In genomic region chr2:61470965-61471904, GRCh38 we compare ENCODE assay signal across 1 cellular context.
A peak's percentile ranks its signal among the peaks of the same experiment; 100 is the strongest.
TF ChIP-seq lines count a peak whose summit lies in the region.

TSS of gene USP34 (minus strand) at chr2:61471087. CDS start at chr2:61470692, 395 bp downstream.

TF ChIP-seq in HepG2, 621 proteins besides CTCF, POLR2A, EP300 and RAD21 (continued from another document and continues in another):
- TF ChIP-seq BCL6 (CRISPR knock-in tag; IDR thresholded peaks at IDR 0.05) (peak; percentile 59), ATF5 (CRISPR knock-in tag; IDR thresholded peaks at IDR 0.05; ENCODE audit: low read depth) (peak; percentile 44; the same call in 1 of the 2 replicates), ZBTB2 (CRISPR knock-in tag; IDR thresholded peaks at IDR 0.05; ENCODE audit: low read depth) (peak; percentile 96), ZNF703 (CRISPR knock-in tag; IDR thresholded peaks at IDR 0.05; ENCODE audit: borderline replicate concordance) (no peak), ARID5B (CRISPR knock-in tag; IDR thresholded peaks at IDR 0.05) (peak; percentile 68), ZNF784 (CRISPR knock-in tag; IDR thresholded peaks at IDR 0.05; ENCODE audit: borderline replicate concordance) (0 out of 2 replicates have a peak, but pooled peaks have one; percentile 42), RBM22 (optimal IDR thresholded peaks at IDR 0.05; ENCODE audit: low read length) (no peak), ZFP37 (CRISPR knock-in tag; IDR thresholded peaks at IDR 0.05; ENCODE audit: borderline replicate concordance) (0 out of 2 replicates have a peak, but pooled peaks have one; percentile 17), ZNF672 (CRISPR knock-in tag; IDR thresholded peaks at IDR 0.05) (no peak), ZSCAN5A (CRISPR knock-in tag; IDR thresholded peaks at IDR 0.05; ENCODE audit: borderline replicate concordance) (peak; percentile 28; the same call in 1 of the 2 replicates), MZF1 (CRISPR knock-in tag; IDR thresholded peaks at IDR 0.05; ENCODE audit: borderline replicate concordance) (peak; percentile 91; the same call in 1 of the 2 replicates), CBX1 (IDR thresholded peaks at IDR 0.05; ENCODE audit: low read depth) (peak; percentile 81), MEF2D (CRISPR knock-in tag; IDR thresholded peaks at IDR 0.05) (peak; percentile 88), RAD51 (IDR thresholded peaks at IDR 0.05; ENCODE audit: borderline replicate concordance) (no peak), TBX3 (IDR thresholded peaks at IDR 0.05; ENCODE audit: borderline replicate concordance) (peak; percentile 46; the same call in 1 of the 2 replicates), THAP11 (CRISPR knock-in tag; IDR thresholded peaks at IDR 0.05) (peak; percentile 77), FOXP4 (CRISPR knock-in tag; IDR thresholded peaks at IDR 0.05) (no peak), ZNF597 (CRISPR knock-in tag; IDR thresholded peaks at IDR 0.05) (0 out of 2 replicates have a peak, but pooled peaks have one; percentile 15), SIN3B (IDR thresholded peaks at IDR 0.05; ENCODE audit: low read length) (no peak), ZIK1 (CRISPR knock-in tag; IDR thresholded peaks at IDR 0.05; ENCODE audit: borderline replicate concordance, low read depth) (peak; percentile 92; the same call in 1 of the 2 replicates), NCOR1 (IDR thresholded peaks at IDR 0.05; ENCODE audit: borderline replicate concordance, low read length) (no peak), DNMT3B (CRISPR knock-in tag; conservative IDR thresholded peaks at IDR 0.05) (0 out of 2 replicates have a peak, but pooled peaks have one; percentile 44), DNMT1 (CRISPR knock-in tag; IDR thresholded peaks at IDR 0.05) (peak; percentile 94), AGO2 (optimal IDR thresholded peaks at IDR 0.05; ENCODE audit: low read depth, low read length) (peak; percentile 96), ZBTB7B (CRISPR knock-in tag; IDR thresholded peaks at IDR 0.05) (peak; percentile 62), ZFP41 (CRISPR knock-in tag; IDR thresholded peaks at IDR 0.05; ENCODE audit: borderline replicate concordance) (no peak), ZNF18 (CRISPR knock-in tag; IDR thresholded peaks at IDR 0.05; ENCODE audit: insufficient replicate concordance) (no peak), SRSF1 (optimal IDR thresholded peaks at IDR 0.05; ENCODE audit: low read depth, low read length) (peak; percentile 91), ZNF281 (CRISPR knock-in tag; IDR thresholded peaks at IDR 0.05; ENCODE audit: borderline replicate concordance) (peak; percentile 86), ZUFSP (CRISPR knock-in tag; IDR thresholded peaks at IDR 0.05; ENCODE audit: borderline replicate concordance) (no peak), JDP2 (CRISPR knock-in tag; IDR thresholded peaks at IDR 0.05; ENCODE audit: borderline replicate concordance) (no peak; the same call in 1 of the 2 replicates), ZNF724P (CRISPR knock-in tag; IDR thresholded peaks at IDR 0.05; ENCODE audit: borderline replicate concordance) (peak; percentile 81; the same call in 1 of the 2 replicates), TFE3 (CRISPR knock-in tag; IDR thresholded peaks at IDR 0.05) (peak; percentile 65), KMT2A (CRISPR knock-in tag; IDR thresholded peaks at IDR 0.05) (peak; percentile 81; the same call in 1 of the 2 replicates), FOXA1 (IDR thresholded peaks at IDR 0.05) (no peak), FOXA1 (CRISPR knock-in tag; IDR thresholded peaks at IDR 0.05) (peak; percentile 4; the same call in 1 of the 2 replicates), ZNF558 (CRISPR knock-in tag; IDR thresholded peaks at IDR 0.05; ENCODE audit: borderline replicate concordance) (peak; percentile 69; the same call in 1 of the 2 replicates), HNRNPL (IDR thresholded peaks at IDR 0.05; ENCODE audit: low read depth, low read length) (0 out of 2 replicates have a peak, but pooled peaks have one; percentile 48), ZNF510 (CRISPR knock-in tag; IDR thresholded peaks at IDR 0.05; ENCODE audit: low read depth) (peak; percentile 90; the same call in 1 of the 2 replicates), ZFP36L2 (CRISPR knock-in tag; IDR thresholded peaks at IDR 0.05) (peak; percentile 29; the same call in 1 of the 2 replicates)
